In genomic region chr7:149725426-149725821, GRCh38 we compare ENCODE assay signal across 15 cellular contexts. TPM values are rescaled to one million over a fixed set of nuclear protein-coding genes. Genes with fewer than 3 reads are reported as not detected.
"Had no signal": no experiment of that assay in that cellular context is flagged by ENCODE, and none has a peak within 500 bp of the region (broad histone marks: within the 10 kb centered on the region; RNA-seq: fewer than 3 reads in every experiment).

No MANE protein-coding gene starts in this region.

- DNase-seq: activated B cell treated with CpG ODN at 0.5 μM for 24 hours; activated CD4-positive, alpha-beta T cell treated with anti-CD3 and anti-CD28 coated beads, Interleukin-2, amount 50 U/mL, for 1 hour; activated CD8-positive, alpha-beta memory T cell treated with anti-CD3 and anti-CD28 coated beads for 24 hours; activated naive CD4-positive, alpha-beta T cell treated with anti-CD3 and anti-CD28 coated beads for 36 hours; endodermal cell; erythroblast; left ventricle myocardium inferior; mesenchymal stem cell; natural killer cell; retina; stimulated activated CD4-positive, alpha-beta T cell treated with anti-CD3 and anti-CD28 coated beads, Interleukin-15, amount 100 ng/mL, for 24 hours; stimulated activated CD4-positive, alpha-beta T cell treated with anti-CD3 and anti-CD28 coated beads, Interleukin-4, amount 100 ng/mL, for 1 hour; stimulated activated naive CD4-positive, alpha-beta T cell treated with Interleukin-2 at 50 U/mL for 16 hours; trophoblast cell had no signal

- ATAC-seq: natural killer cell had no signal

RNA-seq across cellular contexts. Expression of gene ZNF467, which starts 48.0 kb away (rescaled TPM):
- total RNA-seq: T-helper 1 cell treated with Interleukin-12 subunit alpha and Interleukin-12 subunit beta and Interleukin-4 antibody, amounts not matched to agents 30 ng/mL and 1 ng/mL, for 36 hours had no signal
